2 cellular contexts compared by ENCODE assay signal in the genomic region with DNA sequence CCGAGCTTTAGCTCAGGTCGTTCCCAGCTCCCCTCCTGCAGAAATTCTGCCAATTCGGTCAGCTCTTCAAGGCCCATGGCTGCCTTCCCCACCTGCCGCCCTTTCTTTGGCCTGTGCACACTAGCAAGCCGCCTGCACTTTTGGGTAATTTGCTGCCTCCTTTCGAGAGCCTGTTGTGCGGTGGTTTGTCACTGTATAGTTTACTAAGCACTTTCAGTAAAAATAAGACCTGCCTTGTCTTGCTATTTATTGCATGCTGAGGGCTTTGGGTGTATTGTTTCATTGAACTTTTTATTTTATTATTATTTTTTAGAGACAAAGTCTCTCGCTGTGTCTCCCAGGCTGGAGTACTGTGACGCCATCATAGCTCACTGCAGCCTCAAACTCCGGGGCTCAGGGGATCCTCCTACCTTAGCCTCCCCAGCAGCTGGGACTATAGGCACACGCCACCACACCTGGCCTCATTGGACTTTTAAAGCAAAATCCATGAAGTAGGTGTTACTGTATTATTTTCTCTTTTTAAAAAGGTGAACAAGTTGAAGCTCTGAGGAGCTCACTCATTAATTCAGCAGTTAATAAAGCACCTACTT.
TF ChIP-seq lines count a peak whose summit lies in the region.

No MANE protein-coding gene starts in this region.

TF ChIP-seq in SK-N-SH, 30 proteins besides CTCF, POLR2A, EP300 and RAD21 (continued from another document):
- TF ChIP-seq, protein P1, sequence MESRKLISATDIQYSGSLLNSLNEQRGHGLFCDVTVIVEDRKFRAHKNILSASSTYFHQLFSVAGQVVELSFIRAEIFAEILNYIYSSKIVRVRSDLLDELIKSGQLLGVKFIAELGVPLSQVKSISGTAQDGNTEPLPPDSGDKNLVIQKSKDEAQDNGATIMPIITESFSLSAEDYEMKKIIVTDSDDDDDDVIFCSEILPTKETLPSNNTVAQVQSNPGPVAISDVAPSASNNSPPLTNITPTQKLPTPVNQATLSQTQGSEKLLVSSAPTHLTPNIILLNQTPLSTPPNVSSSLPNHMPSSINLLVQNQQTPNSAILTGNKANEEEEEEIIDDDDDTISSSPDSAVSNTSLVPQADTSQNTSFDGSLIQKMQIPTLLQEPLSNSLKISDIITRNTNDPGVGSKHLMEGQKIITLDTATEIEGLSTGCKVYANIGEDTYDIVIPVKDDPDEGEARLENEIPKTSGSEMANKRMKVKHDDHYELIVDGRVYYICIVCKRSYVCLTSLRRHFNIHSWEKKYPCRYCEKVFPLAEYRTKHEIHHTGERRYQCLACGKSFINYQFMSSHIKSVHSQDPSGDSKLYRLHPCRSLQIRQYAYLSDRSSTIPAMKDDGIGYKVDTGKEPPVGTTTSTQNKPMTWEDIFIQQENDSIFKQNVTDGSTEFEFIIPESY (IDR thresholded peaks at IDR 0.05; ENCODE audit: borderline replicate concordance, low read depth), result no peak

TF ChIP-seq in SK-N-SH treated with all-trans-retinoic acid at 6 μM for 48 hours, 23 proteins besides CTCF, POLR2A, EP300 and RAD21 (continued from another document):
- TF ChIP-seq, protein P2, sequence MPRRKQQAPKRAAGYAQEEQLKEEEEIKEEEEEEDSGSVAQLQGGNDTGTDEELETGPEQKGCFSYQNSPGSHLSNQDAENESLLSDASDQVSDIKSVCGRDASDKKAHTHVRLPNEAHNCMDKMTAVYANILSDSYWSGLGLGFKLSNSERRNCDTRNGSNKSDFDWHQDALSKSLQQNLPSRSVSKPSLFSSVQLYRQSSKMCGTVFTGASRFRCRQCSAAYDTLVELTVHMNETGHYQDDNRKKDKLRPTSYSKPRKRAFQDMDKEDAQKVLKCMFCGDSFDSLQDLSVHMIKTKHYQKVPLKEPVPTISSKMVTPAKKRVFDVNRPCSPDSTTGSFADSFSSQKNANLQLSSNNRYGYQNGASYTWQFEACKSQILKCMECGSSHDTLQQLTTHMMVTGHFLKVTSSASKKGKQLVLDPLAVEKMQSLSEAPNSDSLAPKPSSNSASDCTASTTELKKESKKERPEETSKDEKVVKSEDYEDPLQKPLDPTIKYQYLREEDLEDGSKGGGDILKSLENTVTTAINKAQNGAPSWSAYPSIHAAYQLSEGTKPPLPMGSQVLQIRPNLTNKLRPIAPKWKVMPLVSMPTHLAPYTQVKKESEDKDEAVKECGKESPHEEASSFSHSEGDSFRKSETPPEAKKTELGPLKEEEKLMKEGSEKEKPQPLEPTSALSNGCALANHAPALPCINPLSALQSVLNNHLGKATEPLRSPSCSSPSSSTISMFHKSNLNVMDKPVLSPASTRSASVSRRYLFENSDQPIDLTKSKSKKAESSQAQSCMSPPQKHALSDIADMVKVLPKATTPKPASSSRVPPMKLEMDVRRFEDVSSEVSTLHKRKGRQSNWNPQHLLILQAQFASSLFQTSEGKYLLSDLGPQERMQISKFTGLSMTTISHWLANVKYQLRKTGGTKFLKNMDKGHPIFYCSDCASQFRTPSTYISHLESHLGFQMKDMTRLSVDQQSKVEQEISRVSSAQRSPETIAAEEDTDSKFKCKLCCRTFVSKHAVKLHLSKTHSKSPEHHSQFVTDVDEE (CRISPR knock-in tag; IDR thresholded peaks at IDR 0.05), result no peak
- TF ChIP-seq ARNTL (CRISPR knock-in tag; IDR thresholded peaks at IDR 0.05; ENCODE audit: borderline replicate concordance, low read depth), result no peak
- TF ChIP-seq, protein P3, sequence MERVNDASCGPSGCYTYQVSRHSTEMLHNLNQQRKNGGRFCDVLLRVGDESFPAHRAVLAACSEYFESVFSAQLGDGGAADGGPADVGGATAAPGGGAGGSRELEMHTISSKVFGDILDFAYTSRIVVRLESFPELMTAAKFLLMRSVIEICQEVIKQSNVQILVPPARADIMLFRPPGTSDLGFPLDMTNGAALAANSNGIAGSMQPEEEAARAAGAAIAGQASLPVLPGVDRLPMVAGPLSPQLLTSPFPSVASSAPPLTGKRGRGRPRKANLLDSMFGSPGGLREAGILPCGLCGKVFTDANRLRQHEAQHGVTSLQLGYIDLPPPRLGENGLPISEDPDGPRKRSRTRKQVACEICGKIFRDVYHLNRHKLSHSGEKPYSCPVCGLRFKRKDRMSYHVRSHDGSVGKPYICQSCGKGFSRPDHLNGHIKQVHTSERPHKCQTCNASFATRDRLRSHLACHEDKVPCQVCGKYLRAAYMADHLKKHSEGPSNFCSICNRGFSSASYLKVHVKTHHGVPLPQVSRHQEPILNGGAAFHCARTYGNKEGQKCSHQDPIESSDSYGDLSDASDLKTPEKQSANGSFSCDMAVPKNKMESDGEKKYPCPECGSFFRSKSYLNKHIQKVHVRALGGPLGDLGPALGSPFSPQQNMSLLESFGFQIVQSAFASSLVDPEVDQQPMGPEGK (CRISPR knock-in tag; IDR thresholded peaks at IDR 0.05; ENCODE audit: borderline replicate concordance), result no peak
- no peak for TF ChIP-seq BACH2 (CRISPR knock-in tag; IDR thresholded peaks at IDR 0.05; ENCODE audit: borderline replicate concordance)
- TF ChIP-seq ZFP3 (CRISPR knock-in tag; IDR thresholded peaks at IDR 0.05), result no peak
- no peak for TF ChIP-seq OSR1 (CRISPR knock-in tag; IDR thresholded peaks at IDR 0.05)
- no peak for TF ChIP-seq TCF4 (CRISPR knock-in tag; IDR thresholded peaks at IDR 0.05; ENCODE audit: borderline replicate concordance)
- no peak for TF ChIP-seq ESRRG (CRISPR knock-in tag; IDR thresholded peaks at IDR 0.05)
- TF ChIP-seq SNAI2 (CRISPR knock-in tag; IDR thresholded peaks at IDR 0.05), result no peak
- no peak for TF ChIP-seq TOX (CRISPR knock-in tag; IDR thresholded peaks at IDR 0.05; ENCODE audit: borderline replicate concordance)
